1 cellular context compared by ENCODE assay signal in the genomic region with DNA sequence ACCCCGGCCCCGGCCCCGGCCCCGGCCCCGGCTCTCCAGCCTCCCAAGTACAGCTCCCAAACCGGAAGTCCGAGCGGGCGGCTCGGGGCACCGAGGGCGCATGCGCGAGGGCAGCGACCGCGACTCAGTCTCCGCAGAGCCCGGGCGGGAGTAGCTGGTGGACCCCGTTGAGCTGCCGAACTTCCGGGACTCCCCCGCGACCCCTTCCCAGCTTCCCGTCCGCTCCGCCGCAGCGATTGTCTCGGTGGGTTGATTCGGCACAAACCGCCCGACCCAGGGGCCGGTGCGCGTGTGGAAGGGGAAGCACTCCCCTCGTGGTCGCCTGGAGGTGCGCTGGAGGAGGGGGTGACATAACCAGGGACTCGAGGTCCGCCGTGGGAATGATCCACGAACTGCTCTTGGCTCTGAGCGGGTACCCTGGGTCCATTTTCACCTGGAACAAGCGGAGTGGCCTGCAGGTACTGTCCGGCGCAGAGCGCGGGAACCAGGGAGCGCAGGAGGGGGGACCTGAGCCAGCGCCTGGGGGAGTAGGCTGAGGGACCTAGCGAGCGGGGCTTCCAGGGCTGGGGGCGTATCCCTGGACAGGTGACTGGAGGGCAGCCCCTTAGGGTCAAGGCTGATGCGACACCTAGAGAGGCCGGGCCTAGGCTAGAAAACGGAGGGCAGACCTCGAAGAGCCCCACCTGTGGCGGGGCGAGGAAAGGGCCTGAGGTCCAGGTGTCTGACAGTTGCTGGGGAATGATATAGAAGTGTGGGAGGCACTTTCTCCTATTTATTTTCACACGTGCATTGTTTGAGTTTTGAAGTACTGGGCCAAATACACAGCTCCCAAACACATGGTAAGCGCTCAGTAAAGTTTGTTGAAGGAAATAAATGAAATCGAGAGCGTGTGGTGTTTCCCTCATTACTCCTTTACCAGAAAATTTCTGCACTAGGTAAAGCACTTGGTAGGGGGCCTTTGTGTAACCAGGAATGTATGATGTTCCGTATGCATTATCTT.
TF ChIP-seq lines count a peak whose summit lies in the region.

A gene with protein sequence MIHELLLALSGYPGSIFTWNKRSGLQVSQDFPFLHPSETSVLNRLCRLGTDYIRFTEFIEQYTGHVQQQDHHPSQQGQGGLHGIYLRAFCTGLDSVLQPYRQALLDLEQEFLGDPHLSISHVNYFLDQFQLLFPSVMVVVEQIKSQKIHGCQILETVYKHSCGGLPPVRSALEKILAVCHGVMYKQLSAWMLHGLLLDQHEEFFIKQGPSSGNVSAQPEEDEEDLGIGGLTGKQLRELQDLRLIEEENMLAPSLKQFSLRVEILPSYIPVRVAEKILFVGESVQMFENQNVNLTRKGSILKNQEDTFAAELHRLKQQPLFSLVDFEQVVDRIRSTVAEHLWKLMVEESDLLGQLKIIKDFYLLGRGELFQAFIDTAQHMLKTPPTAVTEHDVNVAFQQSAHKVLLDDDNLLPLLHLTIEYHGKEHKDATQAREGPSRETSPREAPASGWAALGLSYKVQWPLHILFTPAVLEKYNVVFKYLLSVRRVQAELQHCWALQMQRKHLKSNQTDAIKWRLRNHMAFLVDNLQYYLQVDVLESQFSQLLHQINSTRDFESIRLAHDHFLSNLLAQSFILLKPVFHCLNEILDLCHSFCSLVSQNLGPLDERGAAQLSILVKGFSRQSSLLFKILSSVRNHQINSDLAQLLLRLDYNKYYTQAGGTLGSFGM (plus strand): TSS at position 127 of the 1,000 bp plus-strand sequence. CDS start 254 bp downstream, at position 381.
A gene (minus strand): TSS at position 69 of the 1,000 bp plus-strand sequence. CDS start 1,130 bp downstream, outside the sequence.

TF ChIP-seq in HepG2, 621 proteins besides CTCF, POLR2A, EP300 and RAD21 (continued from another document and continues in another):
- TF ChIP-seq MTF2 (CRISPR knock-in tag; IDR thresholded peaks at IDR 0.05; ENCODE audit: borderline replicate concordance) (no peak), ZNF766 (CRISPR knock-in tag; IDR thresholded peaks at IDR 0.05; ENCODE audit: borderline replicate concordance) (0 out of 2 replicates have a peak, but pooled peaks have one; percentile 41), ZNF616 (CRISPR knock-in tag; IDR thresholded peaks at IDR 0.05; ENCODE audit: low read depth) (no peak), SPEN (CRISPR knock-in tag; IDR thresholded peaks at IDR 0.05; ENCODE audit: low read depth) (peak; percentile 69), ZNF660 (CRISPR knock-in tag; IDR thresholded peaks at IDR 0.05; ENCODE audit: borderline replicate concordance, low read depth) (no peak), ZNF468 (CRISPR knock-in tag; IDR thresholded peaks at IDR 0.05) (no peak), STAG1 (CRISPR knock-in tag; IDR thresholded peaks at IDR 0.05) (no peak), CHD2 (IDR thresholded peaks at IDR 0.05; ENCODE audit: low read depth, low read length) (no peak), SP1 (IDR thresholded peaks at IDR 0.05) (no peak), SP1 (CRISPR knock-in tag; IDR thresholded peaks at IDR 0.05) (peak; percentile 10; the same call in 1 of the 2 replicates), NFE2L1 (CRISPR knock-in tag; IDR thresholded peaks at IDR 0.05; ENCODE audit: borderline replicate concordance) (no peak), ZNF746 (CRISPR knock-in tag; IDR thresholded peaks at IDR 0.05) (no peak), ZSCAN25 (CRISPR knock-in tag; IDR thresholded peaks at IDR 0.05) (peak; percentile 42; the same call in 1 of the 2 replicates), GABPA (IDR thresholded peaks at IDR 0.05; ENCODE audit: low read depth, low read length) (peak; percentile 84), GABPA (CRISPR knock-in tag; IDR thresholded peaks at IDR 0.05; ENCODE audit: low read depth) (peak; percentile 88), MIER3 (CRISPR knock-in tag; IDR thresholded peaks at IDR 0.05; ENCODE audit: borderline replicate concordance) (peak; percentile 49; the same call in 1 of the 2 replicates), ZNF256 (CRISPR knock-in tag; conservative IDR thresholded peaks at IDR 0.05) (no peak; the same call in 1 of the 2 replicates), ZNF205 (CRISPR knock-in tag; IDR thresholded peaks at IDR 0.05) (no peak), ZZZ3 (CRISPR knock-in tag; IDR thresholded peaks at IDR 0.05; ENCODE audit: borderline replicate concordance) (peak; percentile 37; the same call in 1 of the 2 replicates), KMT2A (CRISPR knock-in tag; IDR thresholded peaks at IDR 0.05) (peak; percentile 89), ZNF703 (CRISPR knock-in tag; IDR thresholded peaks at IDR 0.05; ENCODE audit: borderline replicate concordance) (peak; percentile 32; the same call in 1 of the 2 replicates), HMG20B (CRISPR knock-in tag; conservative IDR thresholded peaks at IDR 0.05) (no peak), ZNF83 (CRISPR knock-in tag; IDR thresholded peaks at IDR 0.05; ENCODE audit: borderline replicate concordance) (peak; percentile 89; the same call in 1 of the 2 replicates), PPARG (CRISPR knock-in tag; conservative IDR thresholded peaks at IDR 0.05) (0 out of 2 replicates have a peak, but pooled peaks have one; percentile 14), ZFX (CRISPR knock-in tag; IDR thresholded peaks at IDR 0.05; ENCODE audit: low read depth) (peak; percentile 87), PRMT3 (CRISPR knock-in tag; IDR thresholded peaks at IDR 0.05; ENCODE audit: borderline replicate concordance, low read depth) (peak; percentile 54), ZSCAN31 (CRISPR knock-in tag; IDR thresholded peaks at IDR 0.05; ENCODE audit: low read depth) (peak; percentile 86), ZFAT (CRISPR knock-in tag; conservative IDR thresholded peaks at IDR 0.05) (0 out of 2 replicates have a peak, but pooled peaks have one; percentile 11), ZNF850 (CRISPR knock-in tag; conservative IDR thresholded peaks at IDR 0.05) (0 out of 2 replicates have a peak, but pooled peaks have one; percentile 28), SALL1 (CRISPR knock-in tag; IDR thresholded peaks at IDR 0.05) (peak; percentile 80), RFX3 (CRISPR knock-in tag; IDR thresholded peaks at IDR 0.05) (no peak), ZFP1 (CRISPR knock-in tag; IDR thresholded peaks at IDR 0.05) (0 out of 2 replicates have a peak, but pooled peaks have one; percentile 14), POGZ (CRISPR knock-in tag; IDR thresholded peaks at IDR 0.05) (peak; percentile 38), ZNF530 (CRISPR knock-in tag; IDR thresholded peaks at IDR 0.05; ENCODE audit: low read depth) (0 out of 2 replicates have a peak, but pooled peaks have one; percentile 45), KDM3A (CRISPR knock-in tag; IDR thresholded peaks at IDR 0.05; ENCODE audit: low read depth) (peak; percentile 69; the same call in 1 of the 2 replicates), ZNF747 (CRISPR knock-in tag; IDR thresholded peaks at IDR 0.05; ENCODE audit: borderline replicate concordance) (peak; percentile 91; the same call in 1 of the 2 replicates), ZKSCAN5 (CRISPR knock-in tag; IDR thresholded peaks at IDR 0.05) (no peak), ZNF251 (CRISPR knock-in tag; IDR thresholded peaks at IDR 0.05) (no peak)
- TF ChIP-seq, protein P1, sequence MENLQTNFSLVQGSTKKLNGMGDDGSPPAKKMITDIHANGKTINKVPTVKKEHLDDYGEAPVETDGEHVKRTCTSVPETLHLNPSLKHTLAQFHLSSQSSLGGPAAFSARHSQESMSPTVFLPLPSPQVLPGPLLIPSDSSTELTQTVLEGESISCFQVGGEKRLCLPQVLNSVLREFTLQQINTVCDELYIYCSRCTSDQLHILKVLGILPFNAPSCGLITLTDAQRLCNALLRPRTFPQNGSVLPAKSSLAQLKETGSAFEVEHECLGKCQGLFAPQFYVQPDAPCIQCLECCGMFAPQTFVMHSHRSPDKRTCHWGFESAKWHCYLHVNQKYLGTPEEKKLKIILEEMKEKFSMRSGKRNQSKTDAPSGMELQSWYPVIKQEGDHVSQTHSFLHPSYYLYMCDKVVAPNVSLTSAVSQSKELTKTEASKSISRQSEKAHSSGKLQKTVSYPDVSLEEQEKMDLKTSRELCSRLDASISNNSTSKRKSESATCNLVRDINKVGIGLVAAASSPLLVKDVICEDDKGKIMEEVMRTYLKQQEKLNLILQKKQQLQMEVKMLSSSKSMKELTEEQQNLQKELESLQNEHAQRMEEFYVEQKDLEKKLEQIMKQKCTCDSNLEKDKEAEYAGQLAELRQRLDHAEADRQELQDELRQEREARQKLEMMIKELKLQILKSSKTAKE (CRISPR knock-in tag; IDR thresholded peaks at IDR 0.05; ENCODE audit: borderline replicate concordance): no peak
- TF ChIP-seq, protein P2, sequence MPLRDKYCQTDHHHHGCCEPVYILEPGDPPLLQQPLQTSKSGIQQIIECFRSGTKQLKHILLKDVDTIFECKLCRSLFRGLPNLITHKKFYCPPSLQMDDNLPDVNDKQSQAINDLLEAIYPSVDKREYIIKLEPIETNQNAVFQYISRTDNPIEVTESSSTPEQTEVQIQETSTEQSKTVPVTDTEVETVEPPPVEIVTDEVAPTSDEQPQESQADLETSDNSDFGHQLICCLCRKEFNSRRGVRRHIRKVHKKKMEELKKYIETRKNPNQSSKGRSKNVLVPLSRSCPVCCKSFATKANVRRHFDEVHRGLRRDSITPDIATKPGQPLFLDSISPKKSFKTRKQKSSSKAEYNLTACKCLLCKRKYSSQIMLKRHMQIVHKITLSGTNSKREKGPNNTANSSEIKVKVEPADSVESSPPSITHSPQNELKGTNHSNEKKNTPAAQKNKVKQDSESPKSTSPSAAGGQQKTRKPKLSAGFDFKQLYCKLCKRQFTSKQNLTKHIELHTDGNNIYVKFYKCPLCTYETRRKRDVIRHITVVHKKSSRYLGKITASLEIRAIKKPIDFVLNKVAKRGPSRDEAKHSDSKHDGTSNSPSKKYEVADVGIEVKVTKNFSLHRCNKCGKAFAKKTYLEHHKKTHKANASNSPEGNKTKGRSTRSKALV (CRISPR knock-in tag; IDR thresholded peaks at IDR 0.05): no peak
- TF ChIP-seq, protein P3, sequence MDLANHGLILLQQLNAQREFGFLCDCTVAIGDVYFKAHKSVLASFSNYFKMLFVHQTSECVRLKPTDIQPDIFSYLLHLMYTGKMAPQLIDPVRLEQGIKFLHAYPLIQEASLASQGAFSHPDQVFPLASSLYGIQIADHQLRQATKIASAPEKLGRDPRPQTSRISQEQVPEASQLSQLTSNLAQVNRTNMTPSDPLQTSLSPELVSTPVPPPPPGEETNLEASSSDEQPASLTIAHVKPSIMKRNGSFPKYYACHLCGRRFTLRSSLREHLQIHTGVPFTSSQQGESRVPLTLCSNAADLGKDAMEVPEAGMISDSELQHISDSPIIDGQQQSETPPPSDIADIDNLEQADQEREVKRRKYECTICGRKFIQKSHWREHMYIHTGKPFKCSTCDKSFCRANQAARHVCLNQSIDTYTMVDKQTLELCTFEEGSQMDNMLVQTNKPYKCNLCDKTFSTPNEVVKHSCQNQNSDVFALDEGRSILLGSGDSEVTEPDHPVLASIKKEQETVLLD (CRISPR knock-in tag; IDR thresholded peaks at IDR 0.05; ENCODE audit: low read depth): peak; percentile 66
- TF ChIP-seq, protein P4, sequence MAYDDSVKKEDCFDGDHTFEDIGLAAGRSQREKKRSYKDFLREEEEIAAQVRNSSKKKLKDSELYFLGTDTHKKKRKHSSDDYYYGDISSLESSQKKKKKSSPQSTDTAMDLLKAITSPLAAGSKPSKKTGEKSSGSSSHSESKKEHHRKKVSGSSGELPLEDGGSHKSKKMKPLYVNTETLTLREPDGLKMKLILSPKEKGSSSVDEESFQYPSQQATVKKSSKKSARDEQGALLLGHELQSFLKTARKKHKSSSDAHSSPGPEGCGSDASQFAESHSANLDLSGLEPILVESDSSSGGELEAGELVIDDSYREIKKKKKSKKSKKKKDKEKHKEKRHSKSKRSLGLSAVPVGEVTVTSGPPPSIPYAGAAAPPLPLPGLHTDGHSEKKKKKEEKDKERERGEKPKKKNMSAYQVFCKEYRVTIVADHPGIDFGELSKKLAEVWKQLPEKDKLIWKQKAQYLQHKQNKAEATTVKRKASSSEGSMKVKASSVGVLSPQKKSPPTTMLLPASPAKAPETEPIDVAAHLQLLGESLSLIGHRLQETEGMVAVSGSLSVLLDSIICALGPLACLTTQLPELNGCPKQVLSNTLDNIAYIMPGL (CRISPR knock-in tag; IDR thresholded peaks at IDR 0.05; ENCODE audit: borderline replicate concordance in 1 of 2, low read depth in 1 of 2): peak; percentile 84 to 88; a peak in 3 of 4 replicates
- TF ChIP-seq, protein P5, sequence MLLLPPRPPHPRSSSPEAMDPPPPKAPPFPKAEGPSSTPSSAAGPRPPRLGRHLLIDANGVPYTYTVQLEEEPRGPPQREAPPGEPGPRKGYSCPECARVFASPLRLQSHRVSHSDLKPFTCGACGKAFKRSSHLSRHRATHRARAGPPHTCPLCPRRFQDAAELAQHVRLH (CRISPR knock-in tag; IDR thresholded peaks at IDR 0.05; ENCODE audit: borderline replicate concordance, low read depth): no peak
- TF ChIP-seq, protein P6, sequence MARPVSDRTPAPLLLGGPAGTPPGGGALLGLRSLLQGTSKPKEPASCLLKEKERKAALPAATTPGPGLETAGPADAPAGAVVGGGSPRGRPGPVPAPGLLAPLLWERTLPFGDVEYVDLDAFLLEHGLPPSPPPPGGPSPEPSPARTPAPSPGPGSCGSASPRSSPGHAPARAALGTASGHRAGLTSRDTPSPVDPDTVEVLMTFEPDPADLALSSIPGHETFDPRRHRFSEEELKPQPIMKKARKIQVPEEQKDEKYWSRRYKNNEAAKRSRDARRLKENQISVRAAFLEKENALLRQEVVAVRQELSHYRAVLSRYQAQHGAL (CRISPR knock-in tag; IDR thresholded peaks at IDR 0.05; ENCODE audit: not compliant biosample characterization): no peak
- TF ChIP-seq, protein P7, sequence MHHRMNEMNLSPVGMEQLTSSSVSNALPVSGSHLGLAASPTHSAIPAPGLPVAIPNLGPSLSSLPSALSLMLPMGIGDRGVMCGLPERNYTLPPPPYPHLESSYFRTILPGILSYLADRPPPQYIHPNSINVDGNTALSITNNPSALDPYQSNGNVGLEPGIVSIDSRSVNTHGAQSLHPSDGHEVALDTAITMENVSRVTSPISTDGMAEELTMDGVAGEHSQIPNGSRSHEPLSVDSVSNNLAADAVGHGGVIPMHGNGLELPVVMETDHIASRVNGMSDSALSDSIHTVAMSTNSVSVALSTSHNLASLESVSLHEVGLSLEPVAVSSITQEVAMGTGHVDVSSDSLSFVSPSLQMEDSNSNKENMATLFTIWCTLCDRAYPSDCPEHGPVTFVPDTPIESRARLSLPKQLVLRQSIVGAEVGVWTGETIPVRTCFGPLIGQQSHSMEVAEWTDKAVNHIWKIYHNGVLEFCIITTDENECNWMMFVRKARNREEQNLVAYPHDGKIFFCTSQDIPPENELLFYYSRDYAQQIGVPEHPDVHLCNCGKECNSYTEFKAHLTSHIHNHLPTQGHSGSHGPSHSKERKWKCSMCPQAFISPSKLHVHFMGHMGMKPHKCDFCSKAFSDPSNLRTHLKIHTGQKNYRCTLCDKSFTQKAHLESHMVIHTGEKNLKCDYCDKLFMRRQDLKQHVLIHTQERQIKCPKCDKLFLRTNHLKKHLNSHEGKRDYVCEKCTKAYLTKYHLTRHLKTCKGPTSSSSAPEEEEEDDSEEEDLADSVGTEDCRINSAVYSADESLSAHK (CRISPR knock-in tag; IDR thresholded peaks at IDR 0.05; ENCODE audit: borderline replicate concordance): 0 out of 2 replicates have a peak, but pooled peaks have one; percentile 44
- TF ChIP-seq, protein P8, sequence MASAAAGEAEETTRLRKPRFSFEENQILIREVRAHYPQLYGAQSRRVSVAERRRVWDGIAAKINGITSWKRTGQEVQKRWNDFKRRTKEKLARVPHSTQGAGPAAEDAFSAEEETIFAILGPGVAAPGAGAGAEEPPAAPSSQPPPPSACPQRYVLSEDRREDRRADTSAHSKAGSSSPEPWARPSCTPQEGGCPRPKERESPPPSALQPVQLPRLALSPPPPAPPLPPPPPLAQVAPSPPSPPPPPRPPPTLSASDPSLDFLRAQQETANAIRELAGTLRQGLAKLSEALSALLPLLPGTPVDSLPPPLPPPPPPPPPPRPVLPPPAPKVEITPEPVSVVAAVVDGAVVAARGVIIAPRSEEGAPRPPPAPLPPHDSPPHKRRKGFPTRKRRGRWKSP (CRISPR knock-in tag; IDR thresholded peaks at IDR 0.05): no peak; the same call in 1 of the 2 replicates
